In genomic region chr6:2790588-2790987, GRCh38 we compare ENCODE assay signal across 8 cellular contexts. TPM values are rescaled to one million over a fixed set of nuclear protein-coding genes. Genes with fewer than 3 reads are reported as not detected.
DNase-seq lines count a peak whose midpoint lies in the region; FAIRE-seq and TF ChIP-seq lines count a peak whose summit lies in the region.

No MANE protein-coding gene starts in this region.

- H3K4me2 ChIP-seq in endothelial cell of umbilical vein (ENCODE audit: insufficient read depth, low read length): no peak overlapping the region

- TF ChIP-seq CTCF in endothelial cell of umbilical vein (IDR thresholded peaks at IDR 0.05; ENCODE audit: extremely low read depth in 1 of 2, insufficient read depth in 1 of 2, low read depth in 1 of 2, low read length in 2 of 2): no peak

- intact Hi-C loops in endothelial cell of umbilical vein (cut with micrococcal nuclease) (no loop called here), head of caudate nucleus (cut with DNase I) (loop anchor here (10.0 kb wide), 2 partner anchors 54 to 144 kb away; partner anchors contain the start of gene SERPINB1)

- H2AFZ ChIP-seq in ACC112 (ENCODE audit: low read length, unreplicated experiment): peak overlapping the region; percentile 85
- H2AFZ ChIP-seq in endothelial cell of umbilical vein (ENCODE audit: low read depth, low read length): no peak overlapping the region

- POLR2A ChIA-PET in endothelial cell of umbilical vein (lab: Charles Lee): interaction anchor here (1.0 to 2.2 kb wide), 3 partner anchors 28 to 113 kb away, joined by 3 to 6 read pairs (median 5); partner anchors contain the start of gene SERPINB9

- H3K9me1 ChIP-seq in endothelial cell of umbilical vein (replicated peaks; ENCODE audit: control insufficient read depth, extremely low read depth, insufficient read depth, low read length): no peaks in the 10 kb centered on the region

- dilution Hi-C loops in endothelial cell of umbilical vein (cut with MboI; ENCODE audit: extremely low pct_ligation_motif_present, low sequenced_read_pairs): no loop called here

- no peaks in the 10 kb centered on the region for H3K27me3 ChIP-seq in ACC112 (ENCODE audit: insufficient read depth, low read length)
- H3K27me3 ChIP-seq in endothelial cell of umbilical vein (ENCODE audit: control insufficient read depth in 2 of 2, insufficient read depth in 2 of 2, low read length in 2 of 2): no peaks in the 10 kb centered on the region
- H3K27me3 ChIP-seq in mucosa of rectum (ENCODE audit: control insufficient read depth in 2 of 2, insufficient read depth in 2 of 2, low read length in 2 of 2): no peaks in the 10 kb centered on the region
- no peaks in the 10 kb centered on the region for H3K27me3 ChIP-seq in HAP-1 (ENCODE audit: low read depth)

- H3K36me3 ChIP-seq in ACC112 (ENCODE audit: insufficient read depth, low read length) (no peaks in the 10 kb centered on the region; the same call in 1 of the 2 replicates), endothelial cell of umbilical vein (ENCODE audit: control insufficient read depth in 2 of 2, extremely low read depth in 1 of 2, insufficient read depth in 2 of 2, low read length in 2 of 2) (peaks cover 0 to 8% of the 10 kb centered on the region in 2 experiments), mucosa of rectum (ENCODE audit: control insufficient read depth in 2 of 2, insufficient read depth in 2 of 2, low read length in 2 of 2) (peaks cover 3 to 7% of the 10 kb centered on the region in 2 donors), HAP-1 (replicated peaks) (peaks cover 7% of the 10 kb centered on the region)

- H3K4me3 ChIP-seq in ACC112 (ENCODE audit: low read depth, low read length): peak overlapping the region; percentile 67
- no peak overlapping the region for H3K4me3 ChIP-seq in endothelial cell of umbilical vein (replicated peaks in 1 of 3; ENCODE audit: insufficient read depth in 1 of 3, low read depth in 1 of 3, low read length in 3 of 3)
- no peak overlapping the region for H3K4me3 ChIP-seq in mucosa of rectum (ENCODE audit: low read length in 2 of 2)
- no peak overlapping the region for H3K4me3 ChIP-seq in HAP-1

- H3K27ac ChIP-seq in ACC112 (ENCODE audit: low read depth, low read length): peak overlapping the region; percentile 98
- H3K27ac ChIP-seq in endothelial cell of umbilical vein (ENCODE audit: insufficient read depth, low read depth, low read length): peak overlapping the region; percentile 25
- H3K27ac ChIP-seq in mucosa of rectum (ENCODE audit: low read depth in 2 of 2, low read length in 2 of 2): peak overlapping the region; percentile 34 to 53

- H3K79me2 ChIP-seq in ACC112 (ENCODE audit: control insufficient read depth, insufficient read depth, low read length, unreplicated experiment) (no peaks in the 10 kb centered on the region), endothelial cell of umbilical vein (ENCODE audit: control insufficient read depth, insufficient read depth, low read length) (peaks cover 13% of the 10 kb centered on the region)

- CTCF ChIA-PET in endothelial cell of umbilical vein (lab: Charles Lee): interaction anchor here (1.0 to 4.4 kb wide), 40 partner anchors 8 to 211 kb away, joined by 3 to 262 read pairs (median 8); partner anchors contain the start of genes MYLK4, SERPINB1 and WRNIP1

- BruUV-seq in endothelial cell of umbilical vein (replicated peaks; lab: Mats Ljungman, UMichigan): TSS peak; percentile 25

- H4K20me1 ChIP-seq in endothelial cell of umbilical vein (replicated peaks; ENCODE audit: control insufficient read depth, extremely low read depth, insufficient read depth, low read length): no peaks in the 10 kb centered on the region

- peak; percentile 20 for DNase-seq in NCI-H510A treated with DMSO at 0.1 percent for 48 hours (lab: John Stamatoyannopoulos, UW)
- DNase-seq in endothelial cell of umbilical vein (ENCODE audit: low read depth, low spot score): no peak
- DNase-seq in GM19239 (ENCODE audit: insufficient read length, low spot score): no peak
- no peak for DNase-seq in NCI-H446 (lab: John Stamatoyannopoulos, UW)
- DNase-seq in HAP-1 (ENCODE audit: low spot score in 2 of 2): no peak
- no peak for DNase-seq in head of caudate nucleus

- no peak overlapping the region for H3K9ac ChIP-seq in endothelial cell of umbilical vein (replicated peaks; ENCODE audit: extremely low read depth, insufficient read depth, low read length)
- no peak overlapping the region for H3K9ac ChIP-seq in mucosa of rectum (ENCODE audit: low read depth in 1 of 2, low read length in 2 of 2)

- no peak for FAIRE-seq in endothelial cell of umbilical vein (lab: Jason Lieb, UNC)
- no peak for FAIRE-seq in GM19239 (lab: Jason Lieb, UNC)

- H3K9me3 ChIP-seq in endothelial cell of umbilical vein (replicated peaks; ENCODE audit: control insufficient read depth, insufficient read depth, low read length) (no peaks in the 10 kb centered on the region), mucosa of rectum (ENCODE audit: control insufficient read depth in 2 of 2, low read length in 2 of 2) (no peaks in the 10 kb centered on the region), HAP-1 (no peaks in the 10 kb centered on the region)

- H3K4me1 ChIP-seq in ACC112 (ENCODE audit: control insufficient read depth, insufficient read depth, low read length, unreplicated experiment) (peaks cover 26% of the 10 kb centered on the region), endothelial cell of umbilical vein (ENCODE audit: control insufficient read depth, extremely low read depth, insufficient read depth, low read length) (peaks cover 5% of the 10 kb centered on the region), mucosa of rectum (ENCODE audit: control insufficient read depth in 2 of 2, insufficient read depth in 2 of 2, low read length in 2 of 2) (peaks cover 6 to 15% of the 10 kb centered on the region in 2 donors), HAP-1 (no peaks in the 10 kb centered on the region)

- no peak for TF ChIP-seq POLR2A in endothelial cell of umbilical vein (IDR thresholded peaks at IDR 0.05; ENCODE audit: low read depth, low read length)

- in situ Hi-C loops in HAP-1 (cut with MboI; ENCODE audit: low sequenced_read_pairs): no loop called here

TF ChIP-seq in endothelial cell of umbilical vein, 7 proteins besides CTCF, POLR2A, EP300 and RAD21:
- no peak for TF ChIP-seq JUN (IDR thresholded peaks at IDR 0.05; ENCODE audit: borderline replicate concordance, insufficient read depth, insufficient read length, low read depth)
- TF ChIP-seq FOS (IDR thresholded peaks at IDR 0.05; ENCODE audit: borderline replicate concordance, insufficient read depth, low read length): no peak
- no peak for TF ChIP-seq MAX (IDR thresholded peaks at IDR 0.05; ENCODE audit: insufficient read depth, insufficient read length)
- TF ChIP-seq POLR2AphosphoS5 (IDR thresholded peaks at IDR 0.05; ENCODE audit: insufficient read depth, low read depth, low read length): no peak
- TF ChIP-seq MYC (IDR thresholded peaks at IDR 0.05; ENCODE audit: low read depth, low read length): no peak

RNA-seq across cellular contexts. Expression of gene WRNIP1, which starts 25.4 kb away (rescaled TPM):
- total RNA-seq in endothelial cell of umbilical vein: 47.7 and 50.1 TPM in 2 replicates
- 54.5 and 68.9 TPM in 2 replicates for polyA plus RNA-seq in endothelial cell of umbilical vein
- polyA plus RNA-seq in endothelial cell of umbilical vein (2011; cell fraction: cytosol; rRNA removed): 56.2 and 64.2 TPM in 2 replicates
- polyA plus RNA-seq in endothelial cell of umbilical vein (2011; cell fraction: nucleus; rRNA removed): 59.4 and 59.7 TPM in 2 replicates
- 44.9 and 45.1 TPM in 2 replicates for polyA plus RNA-seq in endothelial cell of umbilical vein (2012)
- polyA minus RNA-seq in endothelial cell of umbilical vein: 55.8 and 60.5 TPM in 2 replicates
- polyA minus RNA-seq in endothelial cell of umbilical vein (2011; cell fraction: cytosol; rRNA and poly(A)+ RNA removed): 27.8 TPM
- 26.4 and 31.4 TPM in 2 replicates for polyA minus RNA-seq in endothelial cell of umbilical vein (2011; cell fraction: nucleus; rRNA and poly(A)+ RNA removed)

RNA-seq across cellular contexts. Expression of gene MYLK4, which starts 39.9 kb away (rescaled TPM):
- total RNA-seq in endothelial cell of umbilical vein: 0.32 and 0.62 TPM in 2 replicates
- 0.29 and 0.41 TPM in 2 replicates for polyA plus RNA-seq in endothelial cell of umbilical vein
- 0.23 and 0.27 TPM in 2 replicates for polyA plus RNA-seq in endothelial cell of umbilical vein (2011; cell fraction: cytosol; rRNA removed)
- polyA plus RNA-seq in endothelial cell of umbilical vein (2011; cell fraction: nucleus; rRNA removed): 1.9 and 2.3 TPM in 2 replicates
- 0.42 and 0.44 TPM in 2 replicates for polyA plus RNA-seq in endothelial cell of umbilical vein (2012)
- polyA minus RNA-seq in endothelial cell of umbilical vein: 0.51 and 0.78 TPM in 2 replicates
- not detected for polyA minus RNA-seq in endothelial cell of umbilical vein (2011; cell fraction: cytosol; rRNA and poly(A)+ RNA removed)
- 0.87 and 0.91 TPM in 2 replicates for polyA minus RNA-seq in endothelial cell of umbilical vein (2011; cell fraction: nucleus; rRNA and poly(A)+ RNA removed)

RNA-seq across cellular contexts. Expression of gene SERPINB1, which starts 51.1 kb away (rescaled TPM):
- 23.3 and 24.0 TPM in 2 replicates for total RNA-seq in endothelial cell of umbilical vein
- polyA plus RNA-seq in endothelial cell of umbilical vein: 5.9 and 6.7 TPM in 2 replicates
- polyA plus RNA-seq in endothelial cell of umbilical vein (2011; cell fraction: cytosol; rRNA removed): 10.6 and 11.9 TPM in 2 replicates
- polyA plus RNA-seq in endothelial cell of umbilical vein (2011; cell fraction: nucleus; rRNA removed): 5.7 and 9.4 TPM in 2 replicates
- polyA plus RNA-seq in endothelial cell of umbilical vein (2012): 11.5 and 15.7 TPM in 2 replicates
- polyA minus RNA-seq in endothelial cell of umbilical vein: 5.7 and 6.0 TPM in 2 replicates
- polyA minus RNA-seq in endothelial cell of umbilical vein (2011; cell fraction: cytosol; rRNA and poly(A)+ RNA removed): 31.9 TPM
- 3.5 and 5.7 TPM in 2 replicates for polyA minus RNA-seq in endothelial cell of umbilical vein (2011; cell fraction: nucleus; rRNA and poly(A)+ RNA removed)

Comparison
In these comparisons a context has a peak if more than half of its experiments do, and no peak if none do; other contexts are left out.
1. H3K27ac ChIP-seq: peak in every context shown above with its lines; median percentile 98 in ACC112; 44 in mucosa of rectum; 25 in endothelial cell of umbilical vein.